In the genomic region with DNA sequence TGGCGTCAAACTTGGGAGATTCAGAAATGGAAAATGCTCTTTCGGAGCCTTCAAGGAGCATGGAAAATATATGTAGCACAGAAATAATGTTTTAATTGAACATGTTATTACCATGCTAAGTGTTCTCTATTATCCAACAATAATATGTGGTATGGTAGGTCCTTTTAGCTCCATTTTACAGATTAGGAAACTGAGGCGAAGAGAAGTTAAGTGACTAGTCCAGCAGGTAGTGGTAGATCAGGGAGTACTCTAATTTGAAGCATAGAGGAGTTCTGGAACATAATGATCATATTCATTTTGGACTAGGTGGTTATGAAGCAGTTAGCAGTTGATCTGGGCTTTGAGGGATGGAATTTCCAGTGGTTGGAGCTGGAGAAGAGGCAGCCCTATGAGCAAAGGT, we compare ENCODE assay signal across 8 cellular contexts.
A peak's percentile ranks its signal among the peaks of the same experiment; 100 is the strongest.
DNase-seq lines count a peak whose midpoint lies in the region; ATAC-seq and TF ChIP-seq lines count a peak whose summit lies in the region.

No MANE protein-coding gene starts in this region.

- TF ChIP-seq CTCF in brain microvascular endothelial cell (IDR thresholded peaks at IDR 0.05; ENCODE audit: low read depth, low read length, missing control alignments), result no peak

- peak overlapping the region; percentile 93 for H3K27ac Mint-ChIP-seq in stimulated activated naive CD8-positive, alpha-beta T cell treated with anti-CD3 and anti-CD28 coated beads, Interleukin-15, Interleukin-2, amounts not matched to agents 100 ng/mL and 50 ng/mL, for 24 hours

- no peaks in the 10 kb centered on the region for H3K27me3 Mint-ChIP-seq in stimulated activated naive CD8-positive, alpha-beta T cell treated with anti-CD3 and anti-CD28 coated beads, Interleukin-15, Interleukin-2, amounts not matched to agents 100 ng/mL and 50 ng/mL, for 24 hours

- H3K27me3 ChIP-seq in brain microvascular endothelial cell (replicated peaks) (no peaks in the 10 kb centered on the region), mucosa of stomach (ENCODE audit: control insufficient read depth, insufficient read depth, low read length) (no peaks in the 10 kb centered on the region)

- H3K4me1 ChIP-seq in mucosa of stomach (ENCODE audit: control insufficient read depth, insufficient read depth, low read length), result peaks cover 7% of the 10 kb centered on the region

- H3K9me3 ChIP-seq in mucosa of stomach (ENCODE audit: control insufficient read depth, low read length), result no peaks in the 10 kb centered on the region

- peak overlapping the region; percentile 95 for H3K4me3 Mint-ChIP-seq in stimulated activated naive CD8-positive, alpha-beta T cell treated with anti-CD3 and anti-CD28 coated beads, Interleukin-15, Interleukin-2, amounts not matched to agents 100 ng/mL and 50 ng/mL, for 24 hours

- in situ Hi-C loops in brain microvascular endothelial cell (cut with HindIII; ENCODE audit: low pct_ligation_motif_present, low sequenced_read_pairs), result no loop called here

- peak overlapping the region; percentile 98 for H3K9ac ChIP-seq in mucosa of stomach (ENCODE audit: low read length)

- DNase-seq in stimulated activated naive CD8-positive, alpha-beta T cell treated with anti-CD3 and anti-CD28 coated beads, Interleukin-15, Interleukin-2, amounts not matched to agents 100 U/mL and 50 U/mL, for 24 hours, result no peak
- DNase-seq in brain microvascular endothelial cell (no peak), NCI-H510A (lab: John Stamatoyannopoulos, UW) (no peak), amniotic stem cell (lab: John Stamatoyannopoulos, UW) (no peak)
- DNase-seq in stimulated activated CD4-positive, alpha-beta T cell treated with anti-CD3 and anti-CD28 coated beads, Interleukin-15, amount 100 ng/mL, for 24 hours, result no peak

- no peak overlapping the region for H3K27ac ChIP-seq in brain microvascular endothelial cell

- no peak for ATAC-seq in stimulated activated naive CD8-positive, alpha-beta T cell treated with anti-CD3 and anti-CD28 coated beads, Interleukin-15, Interleukin-2, amounts not matched to agents 100 U/mL and 50 U/mL, for 24 hours
- no peak for ATAC-seq in GM19324 (IDR thresholded peaks at IDR 0.05; ENCODE audit: low FRiP score, unreplicated experiment)

- H3K36me3 Mint-ChIP-seq in stimulated activated naive CD8-positive, alpha-beta T cell treated with anti-CD3 and anti-CD28 coated beads, Interleukin-15, Interleukin-2, amounts not matched to agents 100 ng/mL and 50 ng/mL, for 24 hours (ENCODE audit: low read depth), result peaks cover 21% of the 10 kb centered on the region

- H3K36me3 ChIP-seq in brain microvascular endothelial cell (replicated peaks) (no peaks in the 10 kb centered on the region), mucosa of stomach (ENCODE audit: control insufficient read depth, insufficient read depth, low read length) (no peaks in the 10 kb centered on the region)

- peaks cover 64% of the 10 kb centered on the region for H3K4me1 Mint-ChIP-seq in stimulated activated naive CD8-positive, alpha-beta T cell treated with anti-CD3 and anti-CD28 coated beads, Interleukin-15, Interleukin-2, amounts not matched to agents 100 ng/mL and 50 ng/mL, for 24 hours (ENCODE audit: low read depth)

- H3K9me3 Mint-ChIP-seq in stimulated activated naive CD8-positive, alpha-beta T cell treated with anti-CD3 and anti-CD28 coated beads, Interleukin-15, Interleukin-2, amounts not matched to agents 100 ng/mL and 50 ng/mL, for 24 hours, result no peaks in the 10 kb centered on the region

- H3K4me3 ChIP-seq in brain microvascular endothelial cell (ENCODE audit: low read depth, low read length), result peak overlapping the region; percentile 87
- peak overlapping the region; percentile 93 for H3K4me3 ChIP-seq in mucosa of stomach (ENCODE audit: low read length)
